ENCODE assay signal across 8 cellular contexts in the genomic region with DNA sequence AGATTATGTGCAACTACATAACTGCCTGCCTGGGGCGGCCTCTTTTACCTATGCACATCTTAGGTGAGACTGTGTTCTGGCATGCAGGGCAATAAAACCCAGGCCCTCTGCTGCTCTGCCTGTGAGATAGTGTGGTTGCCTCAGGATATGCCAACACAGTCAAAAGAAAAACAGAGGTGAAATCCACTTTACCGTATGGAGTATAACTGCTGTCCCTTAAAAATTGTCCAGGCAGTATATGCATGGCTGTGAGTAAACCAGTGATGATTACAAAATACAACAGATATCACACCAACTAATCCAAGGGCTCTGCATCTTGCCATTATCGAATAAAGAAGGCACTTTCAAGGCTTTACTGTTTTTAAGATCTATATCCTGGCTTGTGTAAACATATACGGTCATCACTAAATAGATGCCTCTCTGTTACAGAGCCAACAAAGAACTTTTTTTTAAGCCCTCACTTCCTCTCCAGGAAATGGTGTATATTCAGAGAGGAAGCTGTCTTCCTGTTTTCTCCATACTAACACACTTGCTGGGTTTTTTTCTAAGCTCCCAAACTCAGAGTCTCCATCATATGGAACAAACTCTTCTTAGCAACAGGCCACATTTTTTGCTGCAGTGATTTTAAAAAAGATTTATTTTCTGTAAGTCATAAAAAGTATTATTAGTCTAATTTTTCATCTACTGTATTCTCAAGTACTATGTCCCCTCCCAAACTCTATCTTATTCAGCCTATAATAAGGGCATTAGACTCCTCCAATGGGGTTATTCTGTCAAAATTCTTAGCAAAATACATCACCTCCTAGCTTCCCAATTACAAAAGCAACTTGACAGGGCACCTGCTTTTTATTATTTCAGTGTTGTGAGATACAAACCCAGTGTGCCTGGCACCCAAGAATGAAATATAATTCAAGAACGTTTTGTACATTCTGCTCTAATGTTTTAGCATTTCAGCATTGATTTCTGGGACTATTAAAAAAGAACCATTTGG.
DNase-seq lines count a peak whose midpoint lies in the region; ATAC-seq lines count a peak whose summit lies in the region.

No MANE protein-coding gene starts in this region.

- no peaks in the 10 kb centered on the region for H3K36me3 ChIP-seq in HUES48 (ENCODE audit: control insufficient read depth, insufficient read depth, low read length)
- no peaks in the 10 kb centered on the region for H3K36me3 ChIP-seq in mesendoderm (ENCODE audit: control insufficient read depth, insufficient read depth, low read length)

- peak overlapping the region; percentile 30 for H3K18ac ChIP-seq in mesendoderm (ENCODE audit: low read length)

- no peaks in the 10 kb centered on the region for H3K79me1 ChIP-seq in mesendoderm (ENCODE audit: low read length)

- peaks cover 26% of the 10 kb centered on the region for H3K4me1 ChIP-seq in HUES48 (ENCODE audit: control insufficient read depth, insufficient read depth, low read length)
- peaks cover 6% of the 10 kb centered on the region for H3K4me1 ChIP-seq in mesendoderm (ENCODE audit: control insufficient read depth, low read depth, low read length)

- peak overlapping the region; percentile 95 for H3K27ac Mint-ChIP-seq in activated naive CD4-positive, alpha-beta T cell treated with anti-CD3 and anti-CD28 coated beads, Interleukin-2, amount 50 U/mL, for 24 hours

- H2BK120ac ChIP-seq in mesendoderm (ENCODE audit: low read depth, low read length): no peak overlapping the region

- WGBS in mesendoderm (ENCODE audit: extremely low coverage, insufficient coverage, low lambda C conversion rate): no CpG with 5 or more reads among the region's 5 CpGs

- H3K79me2 ChIP-seq in mesendoderm (ENCODE audit: control insufficient read depth, insufficient read depth, low read length): no peaks in the 10 kb centered on the region

- H3K27ac ChIP-seq in HUES48 (ENCODE audit: low read depth, low read length) (peak overlapping the region; percentile 15), mesendoderm (ENCODE audit: low read depth, low read length) (no peak overlapping the region)

- ATAC-seq in GM21717 (IDR thresholded peaks at IDR 0.05; ENCODE audit: unreplicated experiment): no peak
- no peak for ATAC-seq in HG02759 (IDR thresholded peaks at IDR 0.05; ENCODE audit: unreplicated experiment)

- H3K36me3 Mint-ChIP-seq in activated naive CD4-positive, alpha-beta T cell treated with anti-CD3 and anti-CD28 coated beads, Interleukin-2, amount 50 U/mL, for 24 hours: peaks cover 22% of the 10 kb centered on the region

- peak; percentile 62 for DNase-seq in CD1c-positive myeloid dendritic cell (ENCODE audit: extremely low spot score)
- DNase-seq in mesendoderm: peak; percentile 67
- DNase-seq in NCI-H1694 treated with DMSO at 0.1 percent for 48 hours (lab: John Stamatoyannopoulos, UW): no peak
- DNase-seq in NCI-H2029 (lab: John Stamatoyannopoulos, UW): no peak

- H3K27me3 Mint-ChIP-seq in activated naive CD4-positive, alpha-beta T cell treated with anti-CD3 and anti-CD28 coated beads, Interleukin-2, amount 50 U/mL, for 24 hours: no peaks in the 10 kb centered on the region

- peaks cover 94% of the 10 kb centered on the region for H3K4me1 Mint-ChIP-seq in activated naive CD4-positive, alpha-beta T cell treated with anti-CD3 and anti-CD28 coated beads, Interleukin-2, amount 50 U/mL, for 24 hours

- peak overlapping the region; percentile 71 for H3K4me3 Mint-ChIP-seq in activated naive CD4-positive, alpha-beta T cell treated with anti-CD3 and anti-CD28 coated beads, Interleukin-2, amount 50 U/mL, for 24 hours

- H4K8ac ChIP-seq in mesendoderm (ENCODE audit: low read depth, low read length): no peak overlapping the region

- peaks cover 10% of the 10 kb centered on the region for H3K9me3 Mint-ChIP-seq in activated naive CD4-positive, alpha-beta T cell treated with anti-CD3 and anti-CD28 coated beads, Interleukin-2, amount 50 U/mL, for 24 hours

- H3K4me3 ChIP-seq in HUES48 (ENCODE audit: low read depth, low read length): no peak overlapping the region
- no peak overlapping the region for H3K4me3 ChIP-seq in mesendoderm (ENCODE audit: low read length)

- H2BK5ac ChIP-seq in mesendoderm (ENCODE audit: low read length): no peak overlapping the region

- H3K56ac ChIP-seq in mesendoderm (ENCODE audit: low read length): no peak overlapping the region

- no peak overlapping the region for H3K23ac ChIP-seq in mesendoderm (ENCODE audit: low read length)

- H3K4ac ChIP-seq in mesendoderm (ENCODE audit: low read depth, low read length): no peak overlapping the region

- no peaks in the 10 kb centered on the region for H3K27me3 ChIP-seq in HUES48 (ENCODE audit: control insufficient read depth, insufficient read depth, low read length)
- H3K27me3 ChIP-seq in mesendoderm (ENCODE audit: insufficient read depth, low read length, poor library complexity): no peaks in the 10 kb centered on the region

- H3K9me3 ChIP-seq in HUES48 (ENCODE audit: control insufficient read depth, insufficient read depth, low read length): no peaks in the 10 kb centered on the region

- H3K9ac ChIP-seq in HUES48 (ENCODE audit: low read depth, low read length) (0 out of 2 replicates have a peak overlapping the region, but pooled peaks have one; percentile 11), mesendoderm (ENCODE audit: low read length) (no peak overlapping the region)

- H4K5ac ChIP-seq in mesendoderm (ENCODE audit: low read length): no peak overlapping the region

- no peak overlapping the region for H2AK5ac ChIP-seq in mesendoderm (ENCODE audit: low read length)

- no peak overlapping the region for H3K4me2 ChIP-seq in mesendoderm (ENCODE audit: low read length)

- H2BK15ac ChIP-seq in mesendoderm (replicated peaks; ENCODE audit: low read depth): no peak overlapping the region

Comparison
In these comparisons a context has a peak if more than half of its experiments do, and no peak if none do; other contexts are left out.
1. DNase-seq: peak in CD1c-positive myeloid dendritic cell (single experiment) and mesendoderm (single experiment); none in NCI-H1694 treated with DMSO at 0.1 percent for 48 hours (single experiment) and NCI-H2029 (single experiment).